Comparison of ENCODE assay signal across 11 cellular contexts in genomic region chr2:43083278-43083677, GRCh38.
A peak's percentile ranks its signal among the peaks of the same experiment; 100 is the strongest.
DNase-seq lines count a peak whose midpoint lies in the region; ATAC-seq and TF ChIP-seq lines count a peak whose summit lies in the region.
"Had no signal": no experiment of that assay in that cellular context is flagged by ENCODE, and none has a peak within 500 bp of the region (broad histone marks: within the 10 kb centered on the region; RNA-seq: fewer than 3 reads in every experiment).

No MANE protein-coding gene starts in this region.

- H3K4me1 ChIP-seq in body of pancreas (peaks cover 26% of the 10 kb centered on the region), right atrium auricular region (peaks cover 0 to 80% of the 10 kb centered on the region in 2 donors), psoas muscle (peaks cover 54% of the 10 kb centered on the region)

- H3K4me3 ChIP-seq in body of pancreas (no peak overlapping the region), right atrium auricular region (no peak overlapping the region), psoas muscle (no peak overlapping the region)

- H3K36me3 ChIP-seq in body of pancreas (replicated peaks in 1 of 2; ENCODE audit: insufficient read depth in 1 of 2, low read depth in 2 of 2), result no peaks in the 10 kb centered on the region
- H3K36me3 ChIP-seq in right atrium auricular region, result no peaks in the 10 kb centered on the region
- H3K36me3 ChIP-seq in psoas muscle (ENCODE audit: insufficient read depth in 1 of 2, low read depth in 1 of 2), result no peaks in the 10 kb centered on the region

- TF ChIP-seq CTCF in body of pancreas (IDR thresholded peaks at IDR 0.05) (no peak), right atrium auricular region (IDR thresholded peaks at IDR 0.05) (no peak), psoas muscle (IDR thresholded peaks at IDR 0.05) (no peak)

- no peaks in the 10 kb centered on the region for H3K9me3 ChIP-seq in body of pancreas
- H3K9me3 ChIP-seq in right atrium auricular region, result no peaks in the 10 kb centered on the region
- H3K9me3 ChIP-seq in psoas muscle, result no peaks in the 10 kb centered on the region

- intact Hi-C loops in body of pancreas (cut with DNase I), result no loop called here
- intact Hi-C loops in psoas muscle (cut with DNase I), result no loop called here

- no peak for ATAC-seq in body of pancreas
- no peak for ATAC-seq in psoas muscle
- ATAC-seq in HG03457 (IDR thresholded peaks at IDR 0.05; ENCODE audit: unreplicated experiment), result no peak
- no peak for ATAC-seq in GM21447 (IDR thresholded peaks at IDR 0.05; ENCODE audit: unreplicated experiment)
- ATAC-seq in HG03097 (IDR thresholded peaks at IDR 0.05; ENCODE audit: low FRiP score, unreplicated experiment), result no peak

- no peak for TF ChIP-seq POLR2A in body of pancreas (IDR thresholded peaks at IDR 0.05)

- no peaks in the 10 kb centered on the region for H3K27me3 ChIP-seq in body of pancreas
- H3K27me3 ChIP-seq in right atrium auricular region, result no peaks in the 10 kb centered on the region
- H3K27me3 ChIP-seq in psoas muscle (ENCODE audit: insufficient read depth in 3 of 3, low read length in 2 of 3), result no peaks in the 10 kb centered on the region

- WGBS in body of pancreas, 2 donors, result 70 to 80% methylated on average over 8 of the region's 8 CpGs
- WGBS in psoas muscle, 3 donors, result 36 to 37% (median 37%) methylated on average over 8 of the region's 8 CpGs

- peak; percentile 11 for DNase-seq in Ammon's horn (ENCODE audit: low spot score)
- DNase-seq in body of pancreas, result peak in 1 of 4 donors; percentile 12
- no peak for DNase-seq in right atrium auricular region (ENCODE audit: low spot score)
- DNase-seq in psoas muscle, result no peak
- no peak for DNase-seq in T-helper 1 cell
- DNase-seq: CD4-positive, CD25-positive, alpha-beta regulatory T cell; NCI-H1436 treated with DMSO at 0.1 percent for 48 hours; SHP77 treated with DMSO at 0.1 percent for 48 hours had no signal

- peak overlapping the region in 3 of 4 donors; percentile 22 to 69 (median 30) for H3K27ac ChIP-seq in body of pancreas
- peak overlapping the region; percentile 91 to 93 for H3K27ac ChIP-seq in right atrium auricular region
- peak overlapping the region; percentile 80 for H3K27ac ChIP-seq in psoas muscle

Comparison
In these comparisons a context has a peak if more than half of its experiments do, and no peak if none do; other contexts are left out.
1. H3K27ac ChIP-seq: peak in every context shown above with its lines; median percentile 92 in right atrium auricular region; 80 in psoas muscle; 30 in body of pancreas.